Comparison of ENCODE assay signal across 34 cellular contexts in the genomic region with DNA sequence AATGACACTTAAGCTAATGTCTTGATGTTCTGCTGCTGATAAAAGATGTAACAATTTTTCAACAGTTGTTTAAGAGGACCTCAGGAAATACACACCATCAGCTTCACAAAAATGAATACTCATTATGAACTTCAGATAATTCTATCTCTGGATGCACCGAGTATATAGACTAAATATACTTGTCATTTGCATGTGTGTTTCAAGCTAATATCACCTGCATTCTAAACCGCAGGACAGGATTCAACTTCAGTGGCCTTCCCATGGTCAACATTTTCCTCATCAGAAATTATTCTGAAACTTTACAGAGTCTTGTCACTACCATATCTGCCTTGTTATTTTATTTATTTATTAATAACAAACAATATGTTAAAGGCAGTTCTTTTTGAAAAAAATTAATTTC.
"Had no signal": no experiment of that assay in that cellular context is flagged by ENCODE, and none has a peak within 500 bp of the region (broad histone marks: within the 10 kb centered on the region; RNA-seq: fewer than 3 reads in every experiment).

No MANE protein-coding gene starts in this region.

- H3K27me3 Mint-ChIP-seq: activated B cell treated with CpG ODN at 0.5 μM for 24 hours; activated CD4-positive, alpha-beta memory T cell treated with anti-CD3 and anti-CD28 coated beads, Interleukin-2, amount 10 ng/mL, durations not matched to agents 7 days and 5 days; activated CD4-positive, alpha-beta T cell treated with anti-CD3 and anti-CD28 coated beads for 36 hours; activated CD4-positive, alpha-beta T cell treated with anti-CD3 and anti-CD28 coated beads, Interleukin-2, amount 10 ng/mL, durations not matched to agents 7 days and 5 days; activated CD8-positive, alpha-beta memory T cell treated with anti-CD3 and anti-CD28 coated beads, Interleukin-2, amount 10 ng/mL, durations not matched to agents 7 days and 5 days; activated naive CD4-positive, alpha-beta T cell treated with anti-CD3 and anti-CD28 coated beads, Interleukin-2, amount 10 ng/mL, durations not matched to agents 7 days and 5 days; activated naive CD4-positive, alpha-beta T cell treated with anti-CD3 and anti-CD28 coated beads, Interleukin-2, amount 50 U/mL, for 24 hours; activated naive CD8-positive, alpha-beta T cell; activated naive CD8-positive, alpha-beta T cell treated with anti-CD3 and anti-CD28 coated beads, Interleukin-2, amount 10 ng/mL, durations not matched to agents 7 days and 5 days; activated naive CD8-positive, alpha-beta T cell treated with anti-CD3 and anti-CD28 coated beads, Interleukin-2, amount 50 U/mL, for 24 hours; activated T-cell treated with anti-CD3 and anti-CD28 coated beads, Interleukin-2, amount 50 U/mL, for 24 hours; central memory CD8-positive, alpha-beta T cell had no signal

- H3K4me1 ChIP-seq: ascending aorta, colonic mucosa had no signal

- H3K36me3 ChIP-seq: ascending aorta, cardiac muscle cell, colonic mucosa had no signal

- H3K27ac Mint-ChIP-seq: activated B cell treated with CpG ODN at 0.5 μM for 24 hours; activated CD4-positive, alpha-beta memory T cell treated with anti-CD3 and anti-CD28 coated beads, Interleukin-2, amount 10 ng/mL, durations not matched to agents 7 days and 5 days; activated CD4-positive, alpha-beta T cell treated with anti-CD3 and anti-CD28 coated beads for 36 hours; activated CD4-positive, alpha-beta T cell treated with anti-CD3 and anti-CD28 coated beads, Interleukin-2, amount 10 ng/mL, durations not matched to agents 7 days and 5 days; activated CD8-positive, alpha-beta memory T cell treated with anti-CD3 and anti-CD28 coated beads, Interleukin-2, amount 10 ng/mL, durations not matched to agents 7 days and 5 days; activated CD8-positive, alpha-beta T cell treated with anti-CD3 and anti-CD28 coated beads, Interleukin-2, amount 10 ng/mL, durations not matched to agents 7 days and 5 days; activated naive CD4-positive, alpha-beta T cell treated with anti-CD3 and anti-CD28 coated beads, Interleukin-2, amount 10 ng/mL, durations not matched to agents 7 days and 5 days; activated naive CD4-positive, alpha-beta T cell treated with anti-CD3 and anti-CD28 coated beads, Interleukin-2, amount 50 U/mL, for 24 hours; activated naive CD8-positive, alpha-beta T cell; activated naive CD8-positive, alpha-beta T cell treated with anti-CD3 and anti-CD28 coated beads, Interleukin-2, amount 10 ng/mL, durations not matched to agents 7 days and 5 days; activated naive CD8-positive, alpha-beta T cell treated with anti-CD3 and anti-CD28 coated beads, Interleukin-2, amount 50 U/mL, for 24 hours; activated T-cell treated with anti-CD3 and anti-CD28 coated beads, Interleukin-2, amount 50 U/mL, for 24 hours; activated T-helper 2 cell treated with anti-CD3 and anti-CD28 coated beads, Interferon-gamma antibody, Interleukin-2, Interleukin-4, amounts not matched to agents 10 μg/mL and 5 μg/mL and 100 μg/mL, durations not matched to agents 14 hours and 24 hours and 36 hours; brain; T-helper 2 cell treated with Interferon-gamma antibody and Interleukin-4, amounts not matched to agents 5 μg/mL and 100 μg/mL, for 36 hours had no signal

- H3K4me3 Mint-ChIP-seq: activated B cell treated with CpG ODN at 0.5 μM for 24 hours; activated CD4-positive, alpha-beta memory T cell treated with anti-CD3 and anti-CD28 coated beads, Interleukin-2, amount 10 ng/mL, durations not matched to agents 7 days and 5 days; activated CD4-positive, alpha-beta T cell treated with anti-CD3 and anti-CD28 coated beads for 36 hours; activated CD4-positive, alpha-beta T cell treated with anti-CD3 and anti-CD28 coated beads, Interleukin-2, amount 10 ng/mL, durations not matched to agents 7 days and 5 days; activated CD8-positive, alpha-beta memory T cell treated with anti-CD3 and anti-CD28 coated beads, Interleukin-2, amount 10 ng/mL, durations not matched to agents 7 days and 5 days; activated CD8-positive, alpha-beta T cell treated with anti-CD3 and anti-CD28 coated beads, Interleukin-2, amount 10 ng/mL, durations not matched to agents 7 days and 5 days; activated naive CD4-positive, alpha-beta T cell treated with anti-CD3 and anti-CD28 coated beads, Interleukin-2, amount 10 ng/mL, durations not matched to agents 7 days and 5 days; activated naive CD4-positive, alpha-beta T cell treated with anti-CD3 and anti-CD28 coated beads, Interleukin-2, amount 50 U/mL, for 24 hours; activated naive CD8-positive, alpha-beta T cell; activated naive CD8-positive, alpha-beta T cell treated with anti-CD3 and anti-CD28 coated beads, Interleukin-2, amount 10 ng/mL, durations not matched to agents 7 days and 5 days; activated naive CD8-positive, alpha-beta T cell treated with anti-CD3 and anti-CD28 coated beads, Interleukin-2, amount 50 U/mL, for 24 hours; activated T-cell treated with anti-CD3 and anti-CD28 coated beads, Interleukin-2, amount 50 U/mL, for 24 hours; brain; central memory CD8-positive, alpha-beta T cell; T-helper 2 cell treated with Interferon-gamma antibody and Interleukin-4, amounts not matched to agents 5 μg/mL and 100 μg/mL, for 36 hours had no signal

- H3K27me3 ChIP-seq: ascending aorta, cardiac muscle cell, colonic mucosa had no signal

- H3K4me3 ChIP-seq: ascending aorta, cardiac muscle cell, colonic mucosa had no signal

- H3K36me3 Mint-ChIP-seq: activated CD8-positive, alpha-beta memory T cell treated with anti-CD3 and anti-CD28 coated beads, Interleukin-2, amount 10 ng/mL, durations not matched to agents 7 days and 5 days; activated naive CD4-positive, alpha-beta T cell treated with anti-CD3 and anti-CD28 coated beads, Interleukin-2, amount 10 ng/mL, durations not matched to agents 7 days and 5 days; activated naive CD4-positive, alpha-beta T cell treated with anti-CD3 and anti-CD28 coated beads, Interleukin-2, amount 50 U/mL, for 24 hours; activated naive CD8-positive, alpha-beta T cell; activated naive CD8-positive, alpha-beta T cell treated with anti-CD3 and anti-CD28 coated beads, Interleukin-2, amount 10 ng/mL, durations not matched to agents 7 days and 5 days; brain had no signal

- H3K4me1 Mint-ChIP-seq: activated B cell treated with CpG ODN at 0.5 μM for 24 hours; activated CD4-positive, alpha-beta memory T cell treated with anti-CD3 and anti-CD28 coated beads, Interleukin-2, amount 10 ng/mL, durations not matched to agents 7 days and 5 days; activated CD4-positive, alpha-beta T cell treated with anti-CD3 and anti-CD28 coated beads for 36 hours; activated CD4-positive, alpha-beta T cell treated with anti-CD3 and anti-CD28 coated beads, Interleukin-2, amount 10 ng/mL, durations not matched to agents 7 days and 5 days; activated CD8-positive, alpha-beta memory T cell treated with anti-CD3 and anti-CD28 coated beads, Interleukin-2, amount 10 ng/mL, durations not matched to agents 7 days and 5 days; activated naive CD4-positive, alpha-beta T cell treated with anti-CD3 and anti-CD28 coated beads, Interleukin-2, amount 10 ng/mL, durations not matched to agents 7 days and 5 days; activated naive CD4-positive, alpha-beta T cell treated with anti-CD3 and anti-CD28 coated beads, Interleukin-2, amount 50 U/mL, for 24 hours; activated naive CD8-positive, alpha-beta T cell treated with anti-CD3 and anti-CD28 coated beads, Interleukin-2, amount 10 ng/mL, durations not matched to agents 7 days and 5 days; activated naive CD8-positive, alpha-beta T cell treated with anti-CD3 and anti-CD28 coated beads, Interleukin-2, amount 50 U/mL, for 24 hours; brain; central memory CD8-positive, alpha-beta T cell had no signal

- H3K9me3 Mint-ChIP-seq: activated B cell treated with CpG ODN at 0.5 μM for 24 hours; activated CD4-positive, alpha-beta memory T cell treated with anti-CD3 and anti-CD28 coated beads, Interleukin-2, amount 10 ng/mL, durations not matched to agents 7 days and 5 days; activated CD4-positive, alpha-beta T cell treated with anti-CD3 and anti-CD28 coated beads, Interleukin-2, amount 10 ng/mL, durations not matched to agents 7 days and 5 days; activated naive CD8-positive, alpha-beta T cell treated with anti-CD3 and anti-CD28 coated beads, Interleukin-2, amount 10 ng/mL, durations not matched to agents 7 days and 5 days; activated naive CD8-positive, alpha-beta T cell treated with anti-CD3 and anti-CD28 coated beads, Interleukin-2, amount 50 U/mL, for 24 hours; activated T-helper 2 cell treated with anti-CD3 and anti-CD28 coated beads, Interferon-gamma antibody, Interleukin-2, Interleukin-4, amounts not matched to agents 10 μg/mL and 5 μg/mL and 100 μg/mL, durations not matched to agents 14 hours and 24 hours and 36 hours; brain; T-helper 2 cell treated with Interferon-gamma antibody and Interleukin-4, amounts not matched to agents 5 μg/mL and 100 μg/mL, for 36 hours had no signal

- H3K9me3 ChIP-seq: ascending aorta, colonic mucosa had no signal

- H3K27ac ChIP-seq: ascending aorta, cardiac muscle cell, colonic mucosa, VCaP had no signal

- ATAC-seq: activated CD4-positive, alpha-beta T cell treated with anti-CD3 and anti-CD28 coated beads for 36 hours; activated CD8-positive, alpha-beta memory T cell treated with anti-CD3 and anti-CD28 coated beads, Interleukin-2, amount 10 ng/mL, durations not matched to agents 7 days and 5 days; activated CD8-positive, alpha-beta T cell treated with anti-CD3 and anti-CD28 coated beads, Interleukin-2, amount 10 ng/mL, durations not matched to agents 7 days and 5 days; activated naive CD8-positive, alpha-beta T cell treated with anti-CD3 and anti-CD28 coated beads, Interleukin-2, amount 50 U/mL, for 24 hours had no signal

- DNase-seq: activated B cell treated with CpG ODN at 0.5 μM for 24 hours; activated CD4-positive, alpha-beta memory T cell treated with anti-CD3 and anti-CD28 coated beads, Interleukin-2, amount 10 ng/mL, durations not matched to agents 7 days and 5 days; activated CD4-positive, alpha-beta T cell treated with anti-CD3 and anti-CD28 coated beads for 1 hour; activated CD4-positive, alpha-beta T cell treated with anti-CD3 and anti-CD28 coated beads for 36 hours; activated CD4-positive, alpha-beta T cell treated with anti-CD3 and anti-CD28 coated beads for 48 hours; activated CD4-positive, alpha-beta T cell treated with anti-CD3 and anti-CD28 coated beads, Interleukin-2, amount 10 ng/mL, durations not matched to agents 7 days and 5 days; activated CD4-positive, alpha-beta T cell treated with anti-CD3 and anti-CD28 coated beads, Interleukin-2, amount 50 U/mL, for 48 hours; activated CD8-positive, alpha-beta memory T cell treated with anti-CD3 and anti-CD28 coated beads for 24 hours; activated CD8-positive, alpha-beta memory T cell treated with anti-CD3 and anti-CD28 coated beads, Interleukin-2, amount 10 ng/mL, durations not matched to agents 7 days and 5 days; activated CD8-positive, alpha-beta memory T cell treated with anti-CD3 and anti-CD28 coated beads, Interleukin-2, amount 50 U/mL, for 48 hours; activated CD8-positive, alpha-beta T cell treated with anti-CD3 and anti-CD28 coated beads, Interleukin-2, amount 10 ng/mL, durations not matched to agents 7 days and 5 days; activated effector memory CD4-positive, alpha-beta T cell treated with Interleukin-2 at 50 U/mL for 16 hours; activated gamma-delta T cell; activated naive CD4-positive, alpha-beta T cell treated with anti-CD3 and anti-CD28 coated beads, Interleukin-2, amount 10 ng/mL, durations not matched to agents 7 days and 5 days; activated naive CD4-positive, alpha-beta T cell treated with Interleukin-2 at 50 U/mL for 16 hours; activated naive CD8-positive, alpha-beta T cell treated with anti-CD3 and anti-CD28 coated beads, Interleukin-2, amount 10 ng/mL, durations not matched to agents 7 days and 5 days; activated naive CD8-positive, alpha-beta T cell treated with anti-CD3 and anti-CD28 coated beads, Interleukin-2, amount 50 U/mL, for 24 hours; activated T-cell treated with anti-CD3 and anti-CD28 coated beads, Interleukin-2, amount 50 U/mL, for 24 hours; activated T-cell treated with anti-CD3 and anti-CD28 coated beads, Interleukin-2, amount 50 U/mL, for 48 hours; amygdala; anterior cingulate cortex; caudate nucleus; cerebellar nuclear complex; colonic mucosa; T-helper 9 cell had no signal
